In genomic region chr11:118621071-118621815, GRCh38 we compare ENCODE assay signal across 8 cellular contexts. TPM values are rescaled to one million over a fixed set of nuclear protein-coding genes. Genes with fewer than 3 reads are reported as not detected.
A peak's percentile ranks its signal among the peaks of the same experiment; 100 is the strongest.
DNase-seq lines count a peak whose midpoint lies in the region; FAIRE-seq and TF ChIP-seq lines count a peak whose summit lies in the region.

No MANE protein-coding gene starts in this region.

- H3K4me3 ChIP-seq in astrocyte (ENCODE audit: insufficient read depth, low read depth, low read length) (peak overlapping the region; percentile 83), left ventricle myocardium inferior (peak overlapping the region; percentile 72), ovary (peak overlapping the region; percentile 38)

- FAIRE-seq in astrocyte (lab: Jason Lieb, UNC) (no peak), GM12892 (lab: Jason Lieb, UNC) (no peak)

- H3K36me3 ChIP-seq in astrocyte (ENCODE audit: insufficient read depth, low read length) (peaks cover 18% of the 10 kb centered on the region), left ventricle myocardium inferior (peaks cover 42% of the 10 kb centered on the region), ovary (no peaks in the 10 kb centered on the region)

- no peaks in the 10 kb centered on the region for H3K27me3 Mint-ChIP-seq in astrocyte (ENCODE audit: low read depth, unreplicated experiment)

- H3K79me2 ChIP-seq in astrocyte (ENCODE audit: insufficient read depth, low read length): peaks cover 57% of the 10 kb centered on the region

- H3K9me3 ChIP-seq in astrocyte (ENCODE audit: insufficient read depth, low read depth, low read length): no peaks in the 10 kb centered on the region
- no peaks in the 10 kb centered on the region for H3K9me3 ChIP-seq in left ventricle myocardium inferior (replicated peaks)
- no peaks in the 10 kb centered on the region for H3K9me3 ChIP-seq in ovary

- peak overlapping the region; percentile 93 for H3K9ac ChIP-seq in astrocyte (ENCODE audit: low read length)

- peak overlapping the region; percentile 97 for H3K27ac Mint-ChIP-seq in astrocyte (ENCODE audit: unreplicated experiment)

- 2 to 3% (median 2%) methylated on average over 30 to 38 of the region's 38 CpGs for WGBS in ovary, 3 donors

- DNase-seq in COR-L47 (lab: John Stamatoyannopoulos, UW): peak; percentile 80
- peak; percentile 15 for DNase-seq in LoVo (ENCODE audit: low spot score)
- DNase-seq in astrocyte (ENCODE audit: low read depth): peak; percentile 82
- peak; percentile 90 for DNase-seq in left ventricle myocardium inferior
- peak; percentile 92 to 94 (median 92) for DNase-seq in ovary
- no peak for DNase-seq in GM12892 (ENCODE audit: insufficient read length)
- no peak for DNase-seq in activated CD4-positive, CD25-positive, alpha-beta regulatory T cell (lab: John Stamatoyannopoulos, UW)

- H3K27me3 ChIP-seq in astrocyte (ENCODE audit: insufficient read depth, low read length) (no peaks in the 10 kb centered on the region), left ventricle myocardium inferior (ENCODE audit: low read depth) (no peaks in the 10 kb centered on the region), ovary (no peaks in the 10 kb centered on the region)

- peak overlapping the region; percentile 96 for H3K4me3 Mint-ChIP-seq in astrocyte (ENCODE audit: unreplicated experiment)

- peaks cover 11% of the 10 kb centered on the region for H3K36me3 Mint-ChIP-seq in astrocyte (ENCODE audit: low read depth, unreplicated experiment)

- peak overlapping the region; percentile 99 for H3K27ac ChIP-seq in astrocyte (ENCODE audit: low read depth, low read length)
- peak overlapping the region; percentile 91 for H3K27ac ChIP-seq in left ventricle myocardium inferior (replicated peaks)
- H3K27ac ChIP-seq in ovary: peak overlapping the region; percentile 37 to 69

- TF ChIP-seq CTCF in astrocyte (IDR thresholded peaks at IDR 0.05; ENCODE audit: insufficient read depth, low read depth, low read length): no peak
- no peak for TF ChIP-seq CTCF in left ventricle myocardium inferior (IDR thresholded peaks at IDR 0.05; ENCODE audit: borderline replicate concordance)
- TF ChIP-seq CTCF in ovary (IDR thresholded peaks at IDR 0.05): no peak

- no peak for TF ChIP-seq EP300 in ovary (IDR thresholded peaks at IDR 0.05)

- H3K4me1 ChIP-seq in astrocyte (ENCODE audit: insufficient read depth, low read length) (peaks cover 65% of the 10 kb centered on the region), left ventricle myocardium inferior (peaks cover 98% of the 10 kb centered on the region), ovary (ENCODE audit: insufficient read depth) (peaks cover 30% of the 10 kb centered on the region)

- peaks cover 43% of the 10 kb centered on the region for H4K20me1 ChIP-seq in astrocyte (ENCODE audit: insufficient read depth, low read length)

- H3K4me1 Mint-ChIP-seq in astrocyte (ENCODE audit: low read depth, unreplicated experiment): peaks cover 67% of the 10 kb centered on the region

- TF ChIP-seq POLR2A in ovary (IDR thresholded peaks at IDR 0.05) (no peak), GM12892 (IDR thresholded peaks at IDR 0.05; ENCODE audit: low read depth, low read length) (no peak)

- H2AFZ ChIP-seq in astrocyte (ENCODE audit: low read depth, low read length): no peak overlapping the region

- H3K9me3 Mint-ChIP-seq in astrocyte (ENCODE audit: unreplicated experiment): peaks cover 5% of the 10 kb centered on the region

- intact Hi-C loops in left ventricle myocardium inferior (cut with micrococcal nuclease) (no loop called here), ovary (cut with DNase I) (no loop called here)

- peak overlapping the region; percentile 95 for H3K4me2 ChIP-seq in astrocyte (ENCODE audit: low read length)

TF ChIP-seq in PFSK-1, 5 proteins besides CTCF, POLR2A, EP300 and RAD21:
- peak; percentile 57 for TF ChIP-seq FOXP2 (optimal IDR thresholded peaks at IDR 0.05; ENCODE audit: borderline replicate concordance, extremely low read depth, extremely low read length, insufficient read depth)
- TF ChIP-seq POLR2AphosphoS5 (IDR thresholded peaks at IDR 0.05; ENCODE audit: low read depth, low read length): peak; percentile 78
- no peak for TF ChIP-seq TAF1 (IDR thresholded peaks at IDR 0.05; ENCODE audit: borderline replicate concordance, insufficient read depth, low read length)
- no peak for TF ChIP-seq REST (IDR thresholded peaks at IDR 0.05; ENCODE audit: insufficient read depth in 1 of 2, low read depth in 2 of 2, low read length in 2 of 2)
- no peak for TF ChIP-seq SIN3A (IDR thresholded peaks at IDR 0.05; ENCODE audit: borderline replicate concordance, insufficient read depth, low read length)

RNA-seq across cellular contexts. Expression of gene PHLDB1, which starts 13.8 kb away (rescaled TPM):
- polyA plus RNA-seq in PFSK-1 (2012; ENCODE audit: insufficient read length, low read depth): 67.9 TPM
- total RNA-seq in astrocyte: 179 and 194 TPM in 2 replicates
- total RNA-seq in left ventricle myocardium inferior: 102 TPM
- total RNA-seq in ovary: 100 to 1,000 TPM in 5 of 7 donors, 10 to 100 TPM in 2; 69.4 to 265 (median 139) TPM
- 10 to 100 TPM; 46.2 to 73.7 TPM for polyA plus RNA-seq in ovary
- polyA plus RNA-seq in GM12892 (2012; ENCODE audit: missing spikeins): not detected

RNA-seq across cellular contexts. Expression of gene ARCN1, which starts 49.0 kb away (rescaled TPM):
- polyA plus RNA-seq in PFSK-1 (2012; ENCODE audit: insufficient read length, low read depth): 92.5 TPM
- total RNA-seq in astrocyte: 255 and 289 TPM in 2 replicates
- 99.4 TPM for total RNA-seq in left ventricle myocardium inferior
- 100 to 1,000 TPM in 5 of 7 donors, 10 to 100 TPM in 2; 60.2 to 151 (median 125) TPM for total RNA-seq in ovary
- polyA plus RNA-seq in ovary: 100 to 1,000 TPM in 1 of 2 donors, 10 to 100 TPM in 1; 67.3 to 154 TPM
- polyA plus RNA-seq in GM12892 (2012; ENCODE audit: missing spikeins): 74.9 TPM

RNA-seq across cellular contexts. Expression of gene IFT46, which starts 55.5 kb away (rescaled TPM):
- polyA plus RNA-seq in PFSK-1 (2012; ENCODE audit: insufficient read length, low read depth): 15.1 TPM
- total RNA-seq in astrocyte (14.0 and 16.5 TPM in 2 replicates), left ventricle myocardium inferior (26.0 TPM), ovary (10 to 100 TPM; 22.2 to 42.6 (median 27.9) TPM)
- 10 to 100 TPM; 22.8 to 53.1 TPM for polyA plus RNA-seq in ovary
- polyA plus RNA-seq in GM12892 (2012; ENCODE audit: missing spikeins): 17.1 TPM

RNA-seq across cellular contexts. Expression of gene TREH, which starts 58.2 kb away (rescaled TPM):
- not detected for polyA plus RNA-seq in PFSK-1 (2012; ENCODE audit: insufficient read length, low read depth)
- total RNA-seq in astrocyte (not detected in 2 replicates), left ventricle myocardium inferior (not detected), ovary (under 1 TPM in 1 of 7 donors, not detected in 6; 0.10 TPM)
- polyA plus RNA-seq in ovary: under 1 TPM in 1 of 2 donors, not detected in 1; 0.48 TPM
- polyA plus RNA-seq in GM12892 (2012; ENCODE audit: missing spikeins): not detected

Comparison
In these comparisons a context has a peak if more than half of its experiments do, and no peak if none do; other contexts are left out.
1. DNase-seq: peak in COR-L47 (single experiment), LoVo (single experiment), astrocyte (single experiment), left ventricle myocardium inferior (single experiment) and ovary (5 of 5); none in GM12892 (single experiment) and activated CD4-positive, CD25-positive, alpha-beta regulatory T cell (0 of 4).
2. Peak in every context shown above with its lines, with median percentiles within 50 percentile points of each other: H3K27ac ChIP-seq and H3K4me3 ChIP-seq.